In the genomic region with DNA sequence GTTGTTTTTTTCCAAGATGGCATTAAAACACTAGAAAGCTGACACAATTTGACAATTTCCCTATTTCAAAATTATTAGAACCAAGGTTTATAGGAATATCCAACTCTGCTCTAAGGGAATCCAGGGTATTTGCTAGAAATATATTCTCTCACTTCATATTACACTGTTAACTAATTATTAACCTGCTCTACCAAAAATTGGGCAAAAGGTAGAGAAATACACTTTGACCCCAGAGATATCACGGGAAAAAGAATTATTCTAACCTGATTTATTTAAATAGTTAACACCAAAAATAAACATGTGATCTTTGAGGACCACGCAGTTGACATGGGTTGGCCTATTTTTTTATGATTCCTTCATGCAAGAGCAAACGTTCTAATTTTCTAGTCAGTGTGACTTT, we compare ENCODE assay signal across 20 cellular contexts. TPM values are rescaled to one million over a fixed set of nuclear protein-coding genes. Genes with fewer than 3 reads are reported as not detected.
"Had no signal": no experiment of that assay in that cellular context is flagged by ENCODE, and none has a peak within 500 bp of the region (broad histone marks: within the 10 kb centered on the region; RNA-seq: fewer than 3 reads in every experiment).

No MANE protein-coding gene starts in this region.

- FAIRE-seq: endothelial cell of umbilical vein had no signal

- H3K36me3 ChIP-seq: adrenal gland, colonic mucosa, prostate gland, SJCRH30 had no signal

- H3K4me1 ChIP-seq: colonic mucosa, prostate gland had no signal

- H3K27me3 ChIP-seq: adrenal gland, colonic mucosa, SJCRH30 had no signal

- H3K27me3 Mint-ChIP-seq: activated CD8-positive, alpha-beta T cell treated with anti-CD3 and anti-CD28 coated beads for 36 hours; activated naive CD4-positive, alpha-beta T cell treated with anti-CD3 and anti-CD28 coated beads, Interleukin-2, amount 50 U/mL, for 24 hours; stimulated activated naive B cell treated with anti-CD40 and anti-IgM and Interleukin-4, amounts not matched to agents 10 μg/mL and 1 μg/mL and 100 μg/mL, for 72 hours had no signal

- ATAC-seq: activated CD8-positive, alpha-beta T cell treated with anti-CD3 and anti-CD28 coated beads for 36 hours; natural killer cell; stimulated activated naive B cell treated with anti-CD40 and anti-IgM and Interleukin-4, amounts not matched to agents 10 μg/mL and 1 μg/mL and 100 μg/mL, for 72 hours had no signal

- H3K4me3 Mint-ChIP-seq: activated CD8-positive, alpha-beta T cell treated with anti-CD3 and anti-CD28 coated beads for 36 hours; activated naive CD4-positive, alpha-beta T cell treated with anti-CD3 and anti-CD28 coated beads, Interleukin-2, amount 50 U/mL, for 24 hours; natural killer cell; stimulated activated naive B cell treated with anti-CD40 and anti-IgM and Interleukin-4, amounts not matched to agents 10 μg/mL and 1 μg/mL and 100 μg/mL, for 72 hours had no signal

- DNase-seq: activated CD4-positive, alpha-beta T cell treated with anti-CD3 and anti-CD28 coated beads for 4 hours; activated CD8-positive, alpha-beta memory T cell treated with anti-CD3 and anti-CD28 coated beads, Interleukin-2, amount 50 U/mL, for 4 hours; activated CD8-positive, alpha-beta T cell treated with anti-CD3 and anti-CD28 coated beads for 36 hours; activated effector memory CD4-positive, alpha-beta T cell treated with anti-CD3 and anti-CD28 coated beads, Interleukin-2, amount 50 U/mL, for 16 hours; activated T-cell treated with anti-CD3 and anti-CD28 coated beads, Interleukin-2, amount 50 U/mL, for 48 hours; adrenal gland; colonic mucosa; effector CD4-positive, alpha-beta T cell; foreskin melanocyte; islet precursor cell; natural killer cell; occipital lobe; SJCRH30; stimulated activated CD4-positive, alpha-beta T cell treated with anti-CD3 and anti-CD28 coated beads, Interleukin-2, amount 100 ng/mL, for 48 hours; stimulated activated naive B cell treated with anti-CD40 and anti-IgM and Interleukin-4, amounts not matched to agents 10 μg/mL and 1 μg/mL and 100 μg/mL, for 72 hours; substantia nigra; T-helper 2 cell had no signal

- H3K4me3 ChIP-seq: adrenal gland, colonic mucosa, prostate gland, SJCRH30 had no signal

- H3K9me3 Mint-ChIP-seq: activated CD8-positive, alpha-beta T cell treated with anti-CD3 and anti-CD28 coated beads for 36 hours; activated naive CD4-positive, alpha-beta T cell treated with anti-CD3 and anti-CD28 coated beads, Interleukin-2, amount 50 U/mL, for 24 hours; stimulated activated naive B cell treated with anti-CD40 and anti-IgM and Interleukin-4, amounts not matched to agents 10 μg/mL and 1 μg/mL and 100 μg/mL, for 72 hours had no signal

- H3K9me3 ChIP-seq: adrenal gland, colonic mucosa, prostate gland, SJCRH30 had no signal

- H3K36me3 Mint-ChIP-seq: activated naive CD4-positive, alpha-beta T cell treated with anti-CD3 and anti-CD28 coated beads, Interleukin-2, amount 50 U/mL, for 24 hours; natural killer cell; stimulated activated naive B cell treated with anti-CD40 and anti-IgM and Interleukin-4, amounts not matched to agents 10 μg/mL and 1 μg/mL and 100 μg/mL, for 72 hours had no signal

- H3K27ac ChIP-seq: colonic mucosa had no signal

- H3K4me1 Mint-ChIP-seq: activated naive CD4-positive, alpha-beta T cell treated with anti-CD3 and anti-CD28 coated beads, Interleukin-2, amount 50 U/mL, for 24 hours; natural killer cell; stimulated activated naive B cell treated with anti-CD40 and anti-IgM and Interleukin-4, amounts not matched to agents 10 μg/mL and 1 μg/mL and 100 μg/mL, for 72 hours had no signal

- H3K27ac Mint-ChIP-seq: activated CD8-positive, alpha-beta T cell treated with anti-CD3 and anti-CD28 coated beads for 36 hours; activated naive CD4-positive, alpha-beta T cell treated with anti-CD3 and anti-CD28 coated beads, Interleukin-2, amount 50 U/mL, for 24 hours; natural killer cell; stimulated activated naive B cell treated with anti-CD40 and anti-IgM and Interleukin-4, amounts not matched to agents 10 μg/mL and 1 μg/mL and 100 μg/mL, for 72 hours had no signal

RNA-seq across cellular contexts. Expression of a gene that starts 21.6 kb away (rescaled TPM):
- total RNA-seq: activated CD8-positive, alpha-beta T cell treated with anti-CD3 and anti-CD28 coated beads for 36 hours; endothelial cell of umbilical vein; natural killer cell had no signal
